In the genomic region with DNA sequence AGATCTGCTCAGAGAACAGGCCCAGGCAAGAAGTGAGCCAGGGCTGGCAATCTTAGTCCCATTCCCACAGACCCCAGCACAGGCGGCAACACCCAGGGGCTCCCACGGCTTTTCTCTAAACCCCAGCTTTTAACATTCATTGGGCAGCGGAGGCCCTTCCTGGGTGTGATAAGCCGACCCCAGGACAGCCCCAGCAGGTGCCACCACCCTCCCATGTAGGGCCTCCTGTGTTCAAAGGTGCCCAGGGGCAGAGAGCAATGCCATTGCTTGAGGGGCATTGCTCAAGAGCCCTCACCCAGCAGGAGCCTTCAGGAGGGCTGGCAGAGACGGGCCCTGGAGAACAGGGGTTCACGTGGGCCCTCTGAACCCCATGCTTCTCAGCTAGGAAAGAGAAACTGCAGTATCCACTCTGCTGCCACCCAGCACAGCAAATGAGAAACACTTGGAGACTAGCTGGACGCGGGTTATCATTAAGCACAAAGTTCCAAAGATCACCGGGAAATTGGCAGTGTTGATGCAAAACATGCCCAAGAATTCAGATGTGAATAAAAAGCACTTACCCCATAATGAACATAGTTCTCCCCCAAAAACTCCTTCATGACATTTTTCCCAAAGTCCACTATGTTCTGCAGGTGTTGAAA, we compare ENCODE assay signal across 18 cellular contexts. TPM values are rescaled to one million over a fixed set of nuclear protein-coding genes. Genes with fewer than 3 reads are reported as not detected.
DNase-seq lines count a peak whose midpoint lies in the region; ATAC-seq and TF ChIP-seq lines count a peak whose summit lies in the region.
"Had no signal": no experiment of that assay in that cellular context is flagged by ENCODE, and none has a peak within 500 bp of the region (broad histone marks: within the 10 kb centered on the region; RNA-seq: fewer than 3 reads in every experiment).

No MANE protein-coding gene starts in this region.

- H3K36me3 Mint-ChIP-seq in activated naive CD8-positive, alpha-beta T cell treated with anti-CD3 and anti-CD28 coated beads, Interleukin-2, amount 10 ng/mL, durations not matched to agents 7 days and 5 days, result peaks cover 6% of the 10 kb centered on the region
- H3K36me3 Mint-ChIP-seq in activated naive CD8-positive, alpha-beta T cell treated with anti-CD3 and anti-CD28 coated beads for 36 hours, result peaks cover 10% of the 10 kb centered on the region
- H3K36me3 Mint-ChIP-seq in chondrocyte (ENCODE audit: low read depth) (peaks cover 20% of the 10 kb centered on the region), neural crest cell (ENCODE audit: low read depth) (no peaks in the 10 kb centered on the region)
- peaks cover 66% of the 10 kb centered on the region for H3K36me3 Mint-ChIP-seq in stimulated activated effector memory CD8-positive, alpha-beta T cell treated with anti-CD3 and anti-CD28 coated beads, Interleukin-12 subunit alpha, Interleukin-12 subunit beta, amount 100 ng/mL, for 72 hours

- no peaks in the 10 kb centered on the region for H3K9me3 Mint-ChIP-seq in activated naive CD8-positive, alpha-beta T cell treated with anti-CD3 and anti-CD28 coated beads, Interleukin-2, amount 10 ng/mL, durations not matched to agents 7 days and 5 days
- no peaks in the 10 kb centered on the region for H3K9me3 Mint-ChIP-seq in activated naive CD8-positive, alpha-beta T cell treated with anti-CD3 and anti-CD28 coated beads for 36 hours
- H3K9me3 Mint-ChIP-seq in chondrocyte (ENCODE audit: low read depth), result no peaks in the 10 kb centered on the region
- H3K9me3 Mint-ChIP-seq in neural crest cell, result no peaks in the 10 kb centered on the region
- no peaks in the 10 kb centered on the region for H3K9me3 Mint-ChIP-seq in stimulated activated effector memory CD8-positive, alpha-beta T cell treated with anti-CD3 and anti-CD28 coated beads, Interleukin-12 subunit alpha, Interleukin-12 subunit beta, amount 100 ng/mL, for 72 hours
- H3K9me3 Mint-ChIP-seq: CD14-positive monocyte had no signal

- DNase-seq in activated naive CD8-positive, alpha-beta T cell treated with anti-CD3 and anti-CD28 coated beads, Interleukin-2, amount 10 ng/mL, durations not matched to agents 7 days and 5 days, result peak; percentile 13
- DNase-seq in activated naive CD8-positive, alpha-beta T cell treated with anti-CD3 and anti-CD28 coated beads for 36 hours, result no peak
- DNase-seq in chondrocyte (ENCODE audit: low spot score) (peak; percentile 48), neural crest cell (ENCODE audit: low read depth, low spot score) (no peak), hypothalamus (lab: John Stamatoyannopoulos, UW) (no peak), NK-92 (lab: John Stamatoyannopoulos, UW; ENCODE audit: unreplicated experiment) (no peak), activated gamma-delta T cell treated with Interleukin-2 at 50 U/mL for 16 hours (no peak)
- DNase-seq in stimulated activated effector memory CD8-positive, alpha-beta T cell treated with anti-CD3 and anti-CD28 coated beads, Interleukin-12 subunit alpha, Interleukin-12 subunit beta, amount 100 ng/mL, for 72 hours (ENCODE audit: low spot score in 2 of 2), result no peak
- DNase-seq: COR-L47, DMS153, EL, NCI-H1417, NCI-H1930, NCI-H2171 treated with DMSO at 0.1 percent for 48 hours, NCI-H510A treated with DMSO at 0.1 percent for 48 hours, OCI-M1, RPMI8226 had no signal

- ATAC-seq in activated naive CD8-positive, alpha-beta T cell treated with anti-CD3 and anti-CD28 coated beads, Interleukin-2, amount 10 ng/mL, durations not matched to agents 7 days and 5 days (ENCODE audit: low read depth), result no peak
- ATAC-seq in stimulated activated effector memory CD8-positive, alpha-beta T cell treated with anti-CD3 and anti-CD28 coated beads, Interleukin-12 subunit alpha, Interleukin-12 subunit beta, amount 100 ng/mL, for 72 hours, result no peak

- no peaks in the 10 kb centered on the region for H3K27me3 Mint-ChIP-seq in activated naive CD8-positive, alpha-beta T cell treated with anti-CD3 and anti-CD28 coated beads, Interleukin-2, amount 10 ng/mL, durations not matched to agents 7 days and 5 days
- H3K27me3 Mint-ChIP-seq in activated naive CD8-positive, alpha-beta T cell treated with anti-CD3 and anti-CD28 coated beads for 36 hours, result no peaks in the 10 kb centered on the region
- H3K27me3 Mint-ChIP-seq in chondrocyte (ENCODE audit: low read depth), result no peaks in the 10 kb centered on the region
- no peaks in the 10 kb centered on the region for H3K27me3 Mint-ChIP-seq in neural crest cell (ENCODE audit: low read depth)

- TF ChIP-seq CTCF in chondrocyte (IDR thresholded peaks at IDR 0.05), result no peak
- TF ChIP-seq CTCF in neural crest cell (conservative IDR thresholded peaks at IDR 0.05), result no peak

- H3K4me3 Mint-ChIP-seq in activated naive CD8-positive, alpha-beta T cell treated with anti-CD3 and anti-CD28 coated beads, Interleukin-2, amount 10 ng/mL, durations not matched to agents 7 days and 5 days, result no peak overlapping the region
- no peak overlapping the region for H3K4me3 Mint-ChIP-seq in activated naive CD8-positive, alpha-beta T cell treated with anti-CD3 and anti-CD28 coated beads for 36 hours
- H3K4me3 Mint-ChIP-seq in chondrocyte (ENCODE audit: unreplicated experiment) (no peak overlapping the region), neural crest cell (no peak overlapping the region)
- no peak overlapping the region for H3K4me3 Mint-ChIP-seq in stimulated activated effector memory CD8-positive, alpha-beta T cell treated with anti-CD3 and anti-CD28 coated beads, Interleukin-12 subunit alpha, Interleukin-12 subunit beta, amount 100 ng/mL, for 72 hours
- H3K4me3 Mint-ChIP-seq: CD14-positive monocyte had no signal

- POLR2A ChIA-PET in activated naive CD8-positive, alpha-beta T cell treated with anti-CD3 and anti-CD28 coated beads, Interleukin-2, amount 10 ng/mL, durations not matched to agents 7 days and 5 days (lab: Charles Lee), result interaction anchor here (0.6 kb wide), 1 partner anchor 22 kb away, joined by 6 read pairs; no protein-coding TSS in a partner anchor

- peaks cover 1% of the 10 kb centered on the region for H3K4me1 Mint-ChIP-seq in activated naive CD8-positive, alpha-beta T cell treated with anti-CD3 and anti-CD28 coated beads, Interleukin-2, amount 10 ng/mL, durations not matched to agents 7 days and 5 days
- peaks cover 5% of the 10 kb centered on the region for H3K4me1 Mint-ChIP-seq in activated naive CD8-positive, alpha-beta T cell treated with anti-CD3 and anti-CD28 coated beads for 36 hours
- H3K4me1 Mint-ChIP-seq in chondrocyte (ENCODE audit: low read depth) (peaks cover 30% of the 10 kb centered on the region), neural crest cell (peaks cover 25% of the 10 kb centered on the region)
- peaks cover 19% of the 10 kb centered on the region for H3K4me1 Mint-ChIP-seq in stimulated activated effector memory CD8-positive, alpha-beta T cell treated with anti-CD3 and anti-CD28 coated beads, Interleukin-12 subunit alpha, Interleukin-12 subunit beta, amount 100 ng/mL, for 72 hours
- H3K4me1 Mint-ChIP-seq: CD14-positive monocyte had no signal

- no peak overlapping the region for H3K27ac Mint-ChIP-seq in activated naive CD8-positive, alpha-beta T cell treated with anti-CD3 and anti-CD28 coated beads, Interleukin-2, amount 10 ng/mL, durations not matched to agents 7 days and 5 days
- H3K27ac Mint-ChIP-seq in activated naive CD8-positive, alpha-beta T cell treated with anti-CD3 and anti-CD28 coated beads for 36 hours, result no peak overlapping the region
- H3K27ac Mint-ChIP-seq in chondrocyte (ENCODE audit: unreplicated experiment) (no peak overlapping the region), neural crest cell (ENCODE audit: unreplicated experiment) (peak overlapping the region; percentile 50)
- H3K27ac Mint-ChIP-seq in stimulated activated effector memory CD8-positive, alpha-beta T cell treated with anti-CD3 and anti-CD28 coated beads, Interleukin-12 subunit alpha, Interleukin-12 subunit beta, amount 100 ng/mL, for 72 hours, result peak overlapping the region; percentile 70

RNA-seq across cellular contexts. Expression of a gene that starts 13.9 kb away (rescaled TPM):
- 1 to 10 TPM; 9.4 to 9.7 TPM for total RNA-seq in activated naive CD8-positive, alpha-beta T cell treated with anti-CD3 and anti-CD28 coated beads, Interleukin-2, amount 10 ng/mL, durations not matched to agents 7 days and 5 days
- total RNA-seq in activated naive CD8-positive, alpha-beta T cell treated with anti-CD3 and anti-CD28 coated beads for 36 hours, result 10 to 100 TPM; 13.0 to 13.9 TPM
- total RNA-seq in chondrocyte (8.7 to 9.3 TPM (median 8.9 TPM) in 3 replicates), neural crest cell (13.1 and 15.0 TPM in 2 replicates)

Comparison
In these comparisons a context has a peak if more than half of its experiments do, and no peak if none do; other contexts are left out.
1. DNase-seq: peak in activated naive CD8-positive, alpha-beta T cell treated with anti-CD3 and anti-CD28 coated beads, Interleukin-2, amount 10 ng/mL, durations not matched to agents 7 days and 5 days (single experiment) and chondrocyte (single experiment); none in activated naive CD8-positive, alpha-beta T cell treated with anti-CD3 and anti-CD28 coated beads for 36 hours (single experiment), neural crest cell (single experiment), stimulated activated effector memory CD8-positive, alpha-beta T cell treated with anti-CD3 and anti-CD28 coated beads, Interleukin-12 subunit alpha, Interleukin-12 subunit beta, amount 100 ng/mL, for 72 hours (0 of 2), hypothalamus (0 of 51), NK-92 (single experiment) and activated gamma-delta T cell treated with Interleukin-2 at 50 U/mL for 16 hours (single experiment).
2. H3K27ac Mint-ChIP-seq: peak in neural crest cell (single experiment) and stimulated activated effector memory CD8-positive, alpha-beta T cell treated with anti-CD3 and anti-CD28 coated beads, Interleukin-12 subunit alpha, Interleukin-12 subunit beta, amount 100 ng/mL, for 72 hours (single experiment); none in activated naive CD8-positive, alpha-beta T cell treated with anti-CD3 and anti-CD28 coated beads, Interleukin-2, amount 10 ng/mL, durations not matched to agents 7 days and 5 days (single experiment), activated naive CD8-positive, alpha-beta T cell treated with anti-CD3 and anti-CD28 coated beads for 36 hours (single experiment) and chondrocyte (single experiment).